8 cellular contexts compared by ENCODE assay signal in genomic region chr5:55993628-55994501, GRCh38. TPM values are rescaled to one million over a fixed set of nuclear protein-coding genes. Genes with fewer than 3 reads are reported as not detected.
A peak's percentile ranks its signal among the peaks of the same experiment; 100 is the strongest.
DNase-seq lines count a peak whose midpoint lies in the region; ATAC-seq and TF ChIP-seq lines count a peak whose summit lies in the region.

No MANE protein-coding gene starts in this region.

- intact Hi-C loops in sigmoid colon (cut with DNase I), result loop anchor here (2.0 to 10.0 kb wide), 6 partner anchors 57 to 1181 kb away; partner anchors contain the start of genes GPBP1, MAP3K1, PLPP1 and SETD9

- peak; percentile 20 for DNase-seq in NCI-H1092 treated with DMSO at 0.1 percent for 48 hours (lab: John Stamatoyannopoulos, UW)
- no peak for DNase-seq in NCI-H1092 (lab: John Stamatoyannopoulos, UW)
- peak; percentile 14 to 28 for DNase-seq in foreskin keratinocyte
- no peak for DNase-seq in sigmoid colon
- no peak for DNase-seq in NCI-H1930 (lab: John Stamatoyannopoulos, UW)

- ATAC-seq in foreskin keratinocyte (no peak), GM19324 (IDR thresholded peaks at IDR 0.05; ENCODE audit: low FRiP score, unreplicated experiment) (no peak), HG03432 (IDR thresholded peaks at IDR 0.05; ENCODE audit: unreplicated experiment) (no peak)

- H3K27ac ChIP-seq in foreskin keratinocyte (peak overlapping the region; percentile 96), sigmoid colon (peak overlapping the region; percentile 94 to 100 (median 99))

- TF ChIP-seq CTCF in WI38 (IDR thresholded peaks at IDR 0.05; ENCODE audit: low read depth, low read length), result no peak
- TF ChIP-seq CTCF in foreskin keratinocyte (conservative IDR thresholded peaks at IDR 0.05), result no peak
- TF ChIP-seq CTCF in sigmoid colon (IDR thresholded peaks at IDR 0.05), result no peak

- H3K27me3 ChIP-seq in foreskin keratinocyte (no peaks in the 10 kb centered on the region), sigmoid colon (no peaks in the 10 kb centered on the region)

- 1% methylated on average over 15 of the region's 15 CpGs for WGBS in sigmoid colon, 2 donors

- H3K4me1 ChIP-seq in foreskin keratinocyte, result peaks cover 27% of the 10 kb centered on the region
- peaks cover 0 to 57% (median 50%) of the 10 kb centered on the region in 4 donors for H3K4me1 ChIP-seq in sigmoid colon

- no peaks in the 10 kb centered on the region for H3K36me3 ChIP-seq in sigmoid colon

- no peak for TF ChIP-seq EP300 in sigmoid colon (IDR thresholded peaks at IDR 0.05)

- no peak for TF ChIP-seq POLR2A in sigmoid colon (IDR thresholded peaks at IDR 0.05)

- H3K9me3 ChIP-seq in sigmoid colon, result no peaks in the 10 kb centered on the region

- peak overlapping the region; percentile 90 for H3K4me3 ChIP-seq in WI38 (ENCODE audit: low read depth, low read length)
- peak overlapping the region; percentile 63 to 92 (median 85) for H3K4me3 ChIP-seq in sigmoid colon

RNA-seq across cellular contexts. Expression of gene IL6ST, which starts 0.9 kb away (rescaled TPM):
- total RNA-seq in foreskin keratinocyte (78.4 and 86.4 TPM in 2 replicates), sigmoid colon (100 to 1,000 TPM; 206 to 373 (median 311) TPM)
- polyA plus RNA-seq in foreskin keratinocyte (8.3 and 9.6 TPM in 2 replicates), sigmoid colon (10 to 100 TPM in 2 of 3 donors, 1 to 10 TPM in 1; 7.4 to 37.6 (median 12.0) TPM)

Comparison
In these comparisons a context has a peak if more than half of its experiments do, and no peak if none do; other contexts are left out.
1. DNase-seq: peak in NCI-H1092 treated with DMSO at 0.1 percent for 48 hours (single experiment) and foreskin keratinocyte (2 of 2); none in NCI-H1092 (single experiment), sigmoid colon (single experiment) and NCI-H1930 (0 of 2).